In genomic region chr22:38755155-38755910, GRCh38 we compare ENCODE assay signal across 8 cellular contexts. TPM values are rescaled to one million over a fixed set of nuclear protein-coding genes. Genes with fewer than 3 reads are reported as not detected.
DNase-seq lines count a peak whose midpoint lies in the region; ATAC-seq and TF ChIP-seq lines count a peak whose summit lies in the region.

No MANE protein-coding gene starts in this region.

- peak; percentile 64 for DNase-seq in NK-92 treated with Interleukin-12 subunit alpha and Interleukin-12 subunit beta, amount 100 ng/mL, for 24 hours (lab: John Stamatoyannopoulos, UW)
- DNase-seq in NK-92 (lab: John Stamatoyannopoulos, UW; ENCODE audit: unreplicated experiment) (no peak), OCI-LY7 (ENCODE audit: low spot score) (peak; percentile 50), fibroblast of the conjunctiva (ENCODE audit: low read depth) (peak; percentile 70), transverse colon (peak; percentile 95)
- peak; percentile 57 for DNase-seq in activated naive CD4-positive, alpha-beta T cell treated with Interleukin-2 at 50 U/mL for 16 hours
- peak in 8 of 10 donors; percentile 39 to 65 (median 54) for DNase-seq in naive thymus-derived CD8-positive, alpha-beta T cell

- no TSS peak for BruUV-seq in OCI-LY7 (replicated peaks; lab: Mats Ljungman, UMichigan)

- H3K79me2 ChIP-seq in OCI-LY7 (ENCODE audit: insufficient read depth, low read depth, low read length) = peaks cover 6% of the 10 kb centered on the region; the same call in 1 of the 2 replicates

- peak; percentile 83 for TF ChIP-seq POLR2A in transverse colon (IDR thresholded peaks at IDR 0.05)

- H3K36me3 Mint-ChIP-seq in naive thymus-derived CD8-positive, alpha-beta T cell = peaks cover 15 to 43% (median 27%) of the 10 kb centered on the region in 3 donors

- H3K4me2 ChIP-seq in OCI-LY7 (ENCODE audit: low read length) = peak overlapping the region; percentile 94

- peak overlapping the region; percentile 94 to 100 (median 99) for H3K4me3 Mint-ChIP-seq in naive thymus-derived CD8-positive, alpha-beta T cell

- H3K9me3 Mint-ChIP-seq in naive thymus-derived CD8-positive, alpha-beta T cell = no peaks in the 10 kb centered on the region

- in situ Hi-C loops in transverse colon (cut with MboI; ENCODE audit: low pct_ligation_motif_present in 1 of 4, low pct_unique_long_range_greater_than_20kb in 1 of 4, low sequenced_read_pairs in 3 of 4) = no loop called here

- no peaks in the 10 kb centered on the region for H3K9me3 ChIP-seq in OCI-LY7 (ENCODE audit: low read length)
- no peaks in the 10 kb centered on the region for H3K9me3 ChIP-seq in transverse colon

- ATAC-seq in HG02840 (IDR thresholded peaks at IDR 0.05; ENCODE audit: low FRiP score, unreplicated experiment) = peak; percentile 27
- peak; percentile 0 to 2 for ATAC-seq in naive thymus-derived CD8-positive, alpha-beta T cell

- peaks cover 24% of the 10 kb centered on the region for H3K36me3 ChIP-seq in OCI-LY7 (ENCODE audit: insufficient read depth, low read length)
- H3K36me3 ChIP-seq in transverse colon = peaks cover 0 to 22% (median 8%) of the 10 kb centered on the region in 4 donors

- intact Hi-C loops in OCI-LY7 (cut with micrococcal nuclease; ENCODE audit: unreplicated experiment) (loop anchor here (10.0 kb wide), 1 partner anchor 689 kb away; no protein-coding TSS in a partner anchor), transverse colon (cut with DNase I; ENCODE audit: low total_unique reads) (loop anchor here (2.0 kb wide), 1 partner anchor 55 kb away; the partner anchor contains the start of gene JOSD1)

- H3K4me1 ChIP-seq in OCI-LY7 (ENCODE audit: insufficient read depth, low read length, poor library complexity, severe bottlenecking) = peaks cover 53% of the 10 kb centered on the region
- H3K4me1 ChIP-seq in transverse colon = peaks cover 18 to 50% (median 36%) of the 10 kb centered on the region in 4 donors

- H3K27me3 Mint-ChIP-seq in naive thymus-derived CD8-positive, alpha-beta T cell = no peaks in the 10 kb centered on the region

- POLR2A ChIA-PET in OCI-LY7 (lab: Charles Lee) = interaction anchor here (0.5 kb wide), 1 partner anchor 250 kb away, joined by 3 read pairs; no protein-coding TSS in a partner anchor
- POLR2A ChIA-PET in naive thymus-derived CD8-positive, alpha-beta T cell (lab: Charles Lee) = interaction anchor here (1.2 to 37.2 kb wide), 7 partner anchors 1 to 88 kb away, joined by 4 to 1495 read pairs (median 33); partner anchors contain the start of genes GTPBP1, NPTXR, SUN2 and TOMM22

- no peaks in the 10 kb centered on the region for H3K9me2 ChIP-seq in OCI-LY7 (ENCODE audit: insufficient read depth, low read length)

- H4K20me1 ChIP-seq in OCI-LY7 (ENCODE audit: insufficient read depth, low read length) = 0 out of 2 replicates have a peak, but pooled peaks cover 4% of the 10 kb centered on the region

- H3K4me3 ChIP-seq in OCI-LY7 (ENCODE audit: low read depth, low read length, poor library complexity, severe bottlenecking) = peak overlapping the region; percentile 94
- peak overlapping the region; percentile 58 to 82 (median 68) for H3K4me3 ChIP-seq in transverse colon

- 0 out of 2 replicates have a peak, but pooled peaks have one; percentile 16 for TF ChIP-seq CTCF in OCI-LY7 (conservative IDR thresholded peaks at IDR 0.05; ENCODE audit: low read length)
- TF ChIP-seq CTCF in transverse colon (IDR thresholded peaks at IDR 0.05) = no peak

- CTCF ChIA-PET in OCI-LY7 (lab: Charles Lee; ENCODE audit: unreplicated experiment) = interaction anchor here (1.3 kb wide), 1 partner anchor 14 kb away, joined by 4 read pairs; no protein-coding TSS in a partner anchor

- TF ChIP-seq EP300 in transverse colon (IDR thresholded peaks at IDR 0.05; ENCODE audit: low read depth) = no peak

- peak overlapping the region; percentile 34; the same call in 1 of the 2 replicates for H2AFZ ChIP-seq in OCI-LY7 (ENCODE audit: low read length)

- H3K27me3 ChIP-seq in transverse colon = no peaks in the 10 kb centered on the region

- H3K27ac ChIP-seq in OCI-LY7 (ENCODE audit: low read depth, low read length, poor library complexity, severe bottlenecking) (peak overlapping the region; percentile 79), transverse colon (peak overlapping the region; percentile 93 to 98 (median 96))

- 1% methylated on average over 42 of the region's 74 CpGs; no CpG with 5 or more reads in 1 of the 2 donors for WGBS in transverse colon (ENCODE audit: low coverage in 1 of 2), 2 donors

- peaks cover 43 to 79% (median 67%) of the 10 kb centered on the region in 4 donors for H3K4me1 Mint-ChIP-seq in naive thymus-derived CD8-positive, alpha-beta T cell

- peak overlapping the region; percentile 90 to 100 (median 99) for H3K27ac Mint-ChIP-seq in naive thymus-derived CD8-positive, alpha-beta T cell

RNA-seq across cellular contexts. Expression of gene SUN2, which starts 0.5 kb away (rescaled TPM):
- 59.1 and 67.6 TPM in 2 replicates for total RNA-seq in OCI-LY7 (2014; rRNA removed; shearing (Covaris generic))
- total RNA-seq in OCI-LY7 (2022) = 80.2 and 95.7 TPM in 2 replicates
- total RNA-seq in naive thymus-derived CD8-positive, alpha-beta T cell = 1,000 to 10,000 TPM; 1,061 to 1,073 TPM
- 100 to 1,000 TPM; 491 to 802 (median 518) TPM for polyA plus RNA-seq in naive thymus-derived CD8-positive, alpha-beta T cell
- total RNA-seq in transverse colon = 100 to 1,000 TPM; 168 to 523 (median 216) TPM

RNA-seq across cellular contexts. Expression of gene DNAL4, which starts 38.6 kb away (rescaled TPM):
- total RNA-seq in OCI-LY7 (2014; rRNA removed; shearing (Covaris generic)) = 6.8 and 7.1 TPM in 2 replicates
- 6.4 and 6.6 TPM in 2 replicates for total RNA-seq in OCI-LY7 (2022)
- total RNA-seq in naive thymus-derived CD8-positive, alpha-beta T cell = 10 to 100 TPM in 1 of 2 experiments, 1 to 10 TPM in 1; 9.3 to 11.5 TPM
- 10 to 100 TPM; 11.2 to 14.7 (median 13.1) TPM for polyA plus RNA-seq in naive thymus-derived CD8-positive, alpha-beta T cell
- 10 to 100 TPM; 13.8 to 39.0 (median 19.3) TPM for total RNA-seq in transverse colon

RNA-seq across cellular contexts. Expression of gene GTPBP1, which starts 49.6 kb away (rescaled TPM):
- 46.1 and 51.1 TPM in 2 replicates for total RNA-seq in OCI-LY7 (2014; rRNA removed; shearing (Covaris generic))
- total RNA-seq in OCI-LY7 (2022) = 95.0 and 97.5 TPM in 2 replicates
- 10 to 100 TPM; 64.6 to 73.3 TPM for total RNA-seq in naive thymus-derived CD8-positive, alpha-beta T cell
- 10 to 100 TPM; 17.2 to 29.3 (median 22.6) TPM for polyA plus RNA-seq in naive thymus-derived CD8-positive, alpha-beta T cell
- total RNA-seq in transverse colon = 10 to 100 TPM; 51.5 to 84.9 (median 77.6) TPM

RNA-seq across cellular contexts. Expression of gene JOSD1, which starts 54.6 kb away (rescaled TPM):
- total RNA-seq in OCI-LY7 (2014; rRNA removed; shearing (Covaris generic)) = 46.6 and 50.4 TPM in 2 replicates
- total RNA-seq in OCI-LY7 (2022) (54.7 and 56.3 TPM in 2 replicates), transverse colon (100 to 1,000 TPM in 3 of 4 donors, 10 to 100 TPM in 1; 34.6 to 189 (median 138) TPM)
- 10 to 100 TPM; 50.5 to 52.6 TPM for total RNA-seq in naive thymus-derived CD8-positive, alpha-beta T cell
- polyA plus RNA-seq in naive thymus-derived CD8-positive, alpha-beta T cell = 1 to 10 TPM; 6.7 to 8.2 (median 7.8) TPM
